ENCODE assay signal across 19 cellular contexts in the genomic region with DNA sequence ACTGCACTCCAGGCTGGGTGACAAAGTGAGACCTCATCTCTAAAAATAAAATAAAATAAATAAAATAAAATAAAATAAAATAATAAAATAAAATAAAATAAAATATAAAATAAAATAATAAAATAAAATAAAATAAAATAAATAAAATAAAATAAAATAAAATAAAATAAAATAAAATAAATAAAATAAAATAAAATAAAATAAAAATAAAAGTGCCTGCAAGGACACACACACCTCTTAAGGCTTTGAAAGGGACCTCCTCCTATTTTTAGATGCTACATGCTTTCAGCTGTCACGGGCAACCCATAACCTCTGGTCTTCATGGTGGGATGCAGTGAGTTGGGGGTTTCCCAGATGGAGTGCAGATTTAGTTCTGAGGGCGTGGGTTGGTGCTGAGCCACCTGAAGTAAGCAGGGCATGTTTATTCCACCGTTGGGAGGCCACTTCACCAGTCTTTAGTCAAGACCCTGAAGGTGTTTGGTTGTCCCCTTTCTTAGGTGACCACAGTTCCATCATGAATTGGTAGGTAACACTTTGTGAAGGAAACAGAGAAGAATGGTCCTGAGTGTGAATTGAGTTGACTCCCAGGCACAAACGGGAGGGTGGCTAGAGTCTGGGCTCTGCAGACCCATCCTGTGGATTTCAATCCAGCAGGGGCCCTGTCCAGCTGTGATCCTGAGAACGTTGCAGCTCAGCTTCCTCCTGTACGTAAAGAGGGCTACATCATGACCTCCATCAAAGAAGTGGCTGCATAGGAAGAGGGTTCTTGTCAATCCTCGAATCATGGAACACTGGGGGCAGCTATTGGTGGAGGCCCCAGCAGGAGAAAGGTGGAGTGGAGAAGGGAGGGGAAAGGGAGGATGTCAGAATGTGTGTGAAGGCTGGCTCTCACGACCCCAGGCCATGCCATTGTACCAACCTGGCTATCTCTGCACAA.
"Had no signal": no experiment of that assay in that cellular context is flagged by ENCODE, and none has a peak within 500 bp of the region (broad histone marks: within the 10 kb centered on the region; RNA-seq: fewer than 3 reads in every experiment).

No MANE protein-coding gene starts in this region.

- H3K4me3 ChIP-seq: gastrocnemius medialis, neural progenitor cell, prostate gland, sigmoid colon, thoracic aorta, tibial nerve, upper lobe of left lung had no signal

- H3K27me3 ChIP-seq: gastrocnemius medialis, neural progenitor cell, sigmoid colon, tibial nerve, upper lobe of left lung had no signal

- DNase-seq: cortex of kidney; effector memory CD8-positive, alpha-beta T cell; erythroblast; gastrocnemius medialis; head of caudate nucleus; kidney; mesenchymal stem cell; midbrain; naive thymus-derived CD4-positive, alpha-beta T cell; right cardiac atrium; sigmoid colon; stimulated activated naive B cell treated with anti-CD40 and anti-IgM and Interleukin-4, amounts not matched to agents 10 μg/mL and 1 μg/mL and 100 μg/mL, for 72 hours; upper lobe of left lung had no signal

- FAIRE-seq: endometrium, kidney, urothelium cell line had no signal

- H3K36me3 ChIP-seq: gastrocnemius medialis, neural progenitor cell, prostate gland, sigmoid colon, thoracic aorta, tibial nerve, upper lobe of left lung had no signal

- H3K27ac ChIP-seq: gastrocnemius medialis, neural progenitor cell, prostate gland, sigmoid colon, thoracic aorta, tibial nerve, upper lobe of left lung had no signal

- H3K9me3 ChIP-seq: gastrocnemius medialis, prostate gland, sigmoid colon, thoracic aorta, tibial nerve, upper lobe of left lung had no signal

- H3K4me1 ChIP-seq: gastrocnemius medialis, neural progenitor cell, prostate gland, sigmoid colon, tibial nerve, upper lobe of left lung had no signal
